ENCODE assay signal across 9 cellular contexts in the genomic region with DNA sequence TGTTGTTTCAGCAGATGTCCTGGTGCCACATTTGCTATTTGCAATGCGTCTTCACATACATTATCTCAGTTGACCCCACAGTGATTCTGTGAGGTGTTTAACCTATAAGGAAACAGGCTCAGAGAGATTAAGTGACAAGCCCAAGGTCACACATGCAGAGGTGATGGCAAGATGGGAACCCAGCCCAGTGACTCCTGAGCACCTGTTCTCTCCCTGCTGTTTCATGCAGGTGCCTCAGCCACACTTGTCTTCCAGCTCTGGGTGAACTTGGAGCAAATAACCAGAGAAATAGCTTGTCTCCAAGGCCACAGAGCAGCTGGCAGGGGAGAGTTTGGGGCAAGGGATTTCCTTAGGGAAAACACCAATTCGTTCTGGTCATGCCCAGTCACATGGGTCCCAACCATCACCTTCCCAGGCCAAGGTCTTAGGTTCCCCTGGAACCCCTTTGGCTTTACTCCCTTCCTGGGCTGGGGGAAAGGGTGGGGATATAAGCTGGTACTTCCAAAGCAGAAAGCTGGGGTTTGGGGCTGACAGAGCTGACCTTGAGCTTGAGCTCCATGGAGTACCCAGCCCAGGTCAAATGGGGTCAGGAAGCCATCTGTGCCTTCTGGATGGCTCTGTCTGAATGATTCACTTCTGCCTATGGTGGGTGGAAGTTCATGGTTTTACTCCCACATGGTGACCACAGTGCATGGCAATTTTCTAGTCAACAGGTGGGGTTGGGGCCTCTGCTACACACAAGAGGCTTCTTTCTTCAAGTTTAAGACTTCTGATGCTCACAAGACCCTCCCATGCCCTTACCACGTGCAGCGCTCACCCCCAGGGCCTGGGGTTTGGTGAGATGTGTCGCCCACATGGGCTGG. TPM values are rescaled to one million over a fixed set of nuclear protein-coding genes. Genes with fewer than 3 reads are reported as not detected.
DNase-seq lines count a peak whose midpoint lies in the region; ATAC-seq and TF ChIP-seq lines count a peak whose summit lies in the region.
"Had no signal": no experiment of that assay in that cellular context is flagged by ENCODE, and none has a peak within 500 bp of the region (broad histone marks: within the 10 kb centered on the region; RNA-seq: fewer than 3 reads in every experiment).

No MANE protein-coding gene starts in this region.

- no peak overlapping the region for H3K9ac ChIP-seq in GM23248

- no peaks in the 10 kb centered on the region for H3K27me3 Mint-ChIP-seq in T-helper 2 cell treated with Interferon-gamma antibody and Interleukin-4, amounts not matched to agents 5 μg/mL and 100 μg/mL, for 36 hours (ENCODE audit: low read depth)
- H3K27me3 Mint-ChIP-seq in nephron progenitor cell (ENCODE audit: low read depth, poor library complexity): no peaks in the 10 kb centered on the region

- peaks cover 22% of the 10 kb centered on the region for H3K4me1 ChIP-seq in GM23248 (ENCODE audit: insufficient read depth)

- H3K9me3 Mint-ChIP-seq in T-helper 2 cell treated with Interferon-gamma antibody and Interleukin-4, amounts not matched to agents 5 μg/mL and 100 μg/mL, for 36 hours: no peaks in the 10 kb centered on the region
- H3K9me3 Mint-ChIP-seq in nephron progenitor cell: no peaks in the 10 kb centered on the region

- H3K79me2 ChIP-seq in GM23248 (ENCODE audit: insufficient read depth): no peaks in the 10 kb centered on the region

- no peaks in the 10 kb centered on the region for H3K9me3 ChIP-seq in GM23248 (ENCODE audit: low read depth)
- H3K9me3 ChIP-seq: stomach had no signal

- H4K20me1 ChIP-seq in GM23248 (ENCODE audit: insufficient read depth): no peaks in the 10 kb centered on the region

- peak overlapping the region; percentile 10 for H3K4me3 Mint-ChIP-seq in T-helper 2 cell treated with Interferon-gamma antibody and Interleukin-4, amounts not matched to agents 5 μg/mL and 100 μg/mL, for 36 hours
- H3K4me3 Mint-ChIP-seq in nephron progenitor cell: no peak overlapping the region

- H3K4me2 ChIP-seq in GM23248 (ENCODE audit: unreplicated experiment): no peak overlapping the region

- peak; percentile 36 for DNase-seq in GM06990 (ENCODE audit: extremely low read depth, insufficient read length)
- DNase-seq in GM23248: peak; percentile 16
- DNase-seq in T-helper 2 cell treated with Interferon-gamma antibody and Interleukin-4, amounts not matched to agents 5 μg/mL and 100 μg/mL, for 36 hours (ENCODE audit: low spot score): peak; percentile 84
- DNase-seq in myocyte (ENCODE audit: low read depth): peak; percentile 97
- no peak for DNase-seq in NCI-H1092 (lab: John Stamatoyannopoulos, UW)
- no peak for DNase-seq in nephron progenitor cell
- no peak for DNase-seq in erythroblast (lab: John Stamatoyannopoulos, UW)
- DNase-seq: stomach had no signal

- no peaks in the 10 kb centered on the region for H3K9me2 ChIP-seq in GM23248 (ENCODE audit: insufficient read depth)

- H3K27me3 ChIP-seq in GM06990 (replicated peaks; ENCODE audit: control insufficient read depth, insufficient read depth, low read length) (no peaks in the 10 kb centered on the region), GM23248 (replicated peaks; ENCODE audit: insufficient read depth) (no peaks in the 10 kb centered on the region)
- H3K27me3 ChIP-seq: stomach had no signal

- H3K36me3 ChIP-seq in GM06990 (ENCODE audit: control insufficient read depth, insufficient read depth, low read length): no peaks in the 10 kb centered on the region
- H3K36me3 ChIP-seq in GM23248 (ENCODE audit: low read depth): no peaks in the 10 kb centered on the region
- H3K36me3 ChIP-seq: stomach had no signal

- no peak for ATAC-seq in GM19397 (IDR thresholded peaks at IDR 0.05; ENCODE audit: unreplicated experiment)

- H3K27ac ChIP-seq in GM23248: no peak overlapping the region
- H3K27ac ChIP-seq: stomach had no signal

- in situ Hi-C loops in GM23248 (cut with MboI): no loop called here

- TF ChIP-seq CTCF in GM06990 (IDR thresholded peaks at IDR 0.05; ENCODE audit: insufficient read depth, low read length, poor library complexity, severe bottlenecking): peak; percentile 14
- no peak for TF ChIP-seq CTCF in nephron progenitor cell (IDR thresholded peaks at IDR 0.05)

- no peak for TF ChIP-seq POLR2A in erythroblast (IDR thresholded peaks at IDR 0.05; ENCODE audit: low read length)

- peaks cover 50% of the 10 kb centered on the region for H3K4me1 Mint-ChIP-seq in T-helper 2 cell treated with Interferon-gamma antibody and Interleukin-4, amounts not matched to agents 5 μg/mL and 100 μg/mL, for 36 hours (ENCODE audit: low read depth)
- H3K4me1 Mint-ChIP-seq in nephron progenitor cell: peaks cover 41% of the 10 kb centered on the region

- no peak overlapping the region for H3K4me3 ChIP-seq in GM06990 (replicated peaks; ENCODE audit: low read depth, low read length)
- no peak overlapping the region for H3K4me3 ChIP-seq in GM23248
- H3K4me3 ChIP-seq: stomach had no signal

- WGBS in GM23248 (ENCODE audit: low coverage in 1 of 2, low lambda C conversion rate in 2 of 2, missing lambda C conversion rate in 2 of 2), 2 experiments: 77 to 86% methylated on average over 5 of the region's 5 CpGs

- no peak overlapping the region for H2AFZ ChIP-seq in GM23248

- H3F3A ChIP-seq in GM23248 (ENCODE audit: insufficient read depth): peaks cover 5% of the 10 kb centered on the region

- H3K27ac Mint-ChIP-seq in T-helper 2 cell treated with Interferon-gamma antibody and Interleukin-4, amounts not matched to agents 5 μg/mL and 100 μg/mL, for 36 hours: peak overlapping the region; percentile 17
- no peak overlapping the region for H3K27ac Mint-ChIP-seq in nephron progenitor cell

- H3K36me3 Mint-ChIP-seq in T-helper 2 cell treated with Interferon-gamma antibody and Interleukin-4, amounts not matched to agents 5 μg/mL and 100 μg/mL, for 36 hours (ENCODE audit: low read depth): no peaks in the 10 kb centered on the region
- H3K36me3 Mint-ChIP-seq in nephron progenitor cell (ENCODE audit: low read depth): no peaks in the 10 kb centered on the region

RNA-seq across cellular contexts. Expression of gene LIPC, which starts 22.4 kb away (rescaled TPM):
- total RNA-seq in GM23248 (2014; rRNA removed; shearing (Covaris generic)): 0.38 and 0.43 TPM in 2 replicates
- 0.63 and 1.1 TPM in 2 replicates for polyA plus RNA-seq in GM23248 (2016; fragmentation: Nextera tagmentation; extraction: Ambion mirVana)
- total RNA-seq in myocyte: 1.0 and 1.2 TPM in 2 replicates
- polyA plus RNA-seq in myocyte (2012): 9.3 TPM

Comparison
In these comparisons a context has a peak if more than half of its experiments do, and no peak if none do; other contexts are left out.
1. DNase-seq: peak in GM06990 (single experiment), GM23248 (single experiment), T-helper 2 cell treated with Interferon-gamma antibody and Interleukin-4, amounts not matched to agents 5 μg/mL and 100 μg/mL, for 36 hours (single experiment) and myocyte (single experiment); none in NCI-H1092 (single experiment), nephron progenitor cell (single experiment) and erythroblast (0 of 2).